In the genomic region with DNA sequence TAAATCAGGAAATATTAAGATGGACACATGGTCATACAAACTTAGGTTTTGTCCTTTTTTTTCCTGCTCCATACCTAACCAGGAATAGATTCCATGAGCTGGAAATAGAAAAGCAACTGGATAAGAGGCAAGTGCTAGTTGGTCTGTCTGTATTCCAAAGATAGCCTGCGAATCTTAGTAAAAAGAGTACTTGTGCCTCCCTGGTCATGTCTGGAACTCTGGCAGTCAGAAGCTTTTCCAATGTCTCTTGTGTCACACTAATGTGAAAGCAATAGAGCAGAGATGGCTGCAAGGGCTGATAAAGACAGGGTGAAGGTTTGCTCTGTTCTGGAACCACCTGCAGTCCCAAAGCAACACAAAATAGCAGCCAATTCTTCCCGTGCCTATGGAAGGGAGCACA, we compare ENCODE assay signal across 1 cellular context.
TF ChIP-seq lines count a peak whose summit lies in the region.

No MANE protein-coding gene starts in this region.

TF ChIP-seq in H1, 55 proteins besides CTCF, POLR2A, EP300 and RAD21 (continued from another document):
- TF ChIP-seq SP2 (IDR thresholded peaks at IDR 0.05; ENCODE audit: low read length), result no peak
- no peak for TF ChIP-seq TAF1 (IDR thresholded peaks at IDR 0.05; ENCODE audit: low read depth, low read length)
- no peak for TF ChIP-seq TEAD4 (IDR thresholded peaks at IDR 0.05; ENCODE audit: low read depth, low read length)
